Comparison of ENCODE assay signal across 1 cellular context in the genomic region with DNA sequence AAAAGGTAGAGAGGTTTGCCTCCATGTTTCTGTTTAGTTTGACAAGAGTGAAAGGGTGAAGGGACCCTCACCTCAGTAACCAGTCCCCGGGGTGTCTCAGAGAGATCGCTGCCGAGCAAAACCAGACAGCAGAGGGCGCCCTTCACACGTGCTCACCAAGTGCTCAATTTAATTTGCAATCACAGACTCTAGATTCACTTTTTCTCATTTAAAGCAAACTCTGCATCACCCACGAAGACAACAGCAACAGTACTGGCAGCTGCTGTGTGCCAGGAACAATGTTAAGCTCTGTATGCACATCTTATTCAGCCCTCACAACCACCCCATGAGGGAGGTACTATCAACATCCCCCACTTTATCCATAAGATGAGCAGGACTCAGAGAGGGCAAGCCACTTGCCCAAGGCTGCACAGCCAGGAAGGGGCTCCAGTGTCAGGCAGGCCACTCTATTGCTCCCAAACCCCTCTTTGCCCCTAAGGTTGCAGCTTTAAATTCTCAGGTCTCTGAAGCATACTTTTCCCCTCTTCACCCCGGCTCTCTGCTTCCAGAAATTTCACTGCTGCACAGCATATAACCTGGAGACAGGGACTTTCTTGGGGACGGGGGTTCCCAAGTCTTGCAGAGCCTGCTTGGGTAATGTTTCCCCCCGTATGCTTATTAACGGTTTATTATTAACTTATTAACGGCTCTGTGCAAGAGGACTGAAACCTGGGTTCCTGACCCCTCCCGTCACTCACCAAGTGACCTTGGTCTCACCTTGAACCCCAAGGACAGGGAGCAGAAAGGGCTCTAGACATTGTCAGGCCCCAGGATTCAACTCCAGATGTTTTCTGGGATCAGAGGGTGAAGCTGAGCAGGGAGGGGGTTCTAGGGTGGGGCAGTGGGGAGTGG.
TF ChIP-seq lines count a peak whose summit lies in the region.

No MANE protein-coding gene starts in this region.

TF ChIP-seq in HepG2, 621 proteins besides CTCF, POLR2A, EP300 and RAD21 (continued from another document and continues in another):
- TF ChIP-seq, protein P1, sequence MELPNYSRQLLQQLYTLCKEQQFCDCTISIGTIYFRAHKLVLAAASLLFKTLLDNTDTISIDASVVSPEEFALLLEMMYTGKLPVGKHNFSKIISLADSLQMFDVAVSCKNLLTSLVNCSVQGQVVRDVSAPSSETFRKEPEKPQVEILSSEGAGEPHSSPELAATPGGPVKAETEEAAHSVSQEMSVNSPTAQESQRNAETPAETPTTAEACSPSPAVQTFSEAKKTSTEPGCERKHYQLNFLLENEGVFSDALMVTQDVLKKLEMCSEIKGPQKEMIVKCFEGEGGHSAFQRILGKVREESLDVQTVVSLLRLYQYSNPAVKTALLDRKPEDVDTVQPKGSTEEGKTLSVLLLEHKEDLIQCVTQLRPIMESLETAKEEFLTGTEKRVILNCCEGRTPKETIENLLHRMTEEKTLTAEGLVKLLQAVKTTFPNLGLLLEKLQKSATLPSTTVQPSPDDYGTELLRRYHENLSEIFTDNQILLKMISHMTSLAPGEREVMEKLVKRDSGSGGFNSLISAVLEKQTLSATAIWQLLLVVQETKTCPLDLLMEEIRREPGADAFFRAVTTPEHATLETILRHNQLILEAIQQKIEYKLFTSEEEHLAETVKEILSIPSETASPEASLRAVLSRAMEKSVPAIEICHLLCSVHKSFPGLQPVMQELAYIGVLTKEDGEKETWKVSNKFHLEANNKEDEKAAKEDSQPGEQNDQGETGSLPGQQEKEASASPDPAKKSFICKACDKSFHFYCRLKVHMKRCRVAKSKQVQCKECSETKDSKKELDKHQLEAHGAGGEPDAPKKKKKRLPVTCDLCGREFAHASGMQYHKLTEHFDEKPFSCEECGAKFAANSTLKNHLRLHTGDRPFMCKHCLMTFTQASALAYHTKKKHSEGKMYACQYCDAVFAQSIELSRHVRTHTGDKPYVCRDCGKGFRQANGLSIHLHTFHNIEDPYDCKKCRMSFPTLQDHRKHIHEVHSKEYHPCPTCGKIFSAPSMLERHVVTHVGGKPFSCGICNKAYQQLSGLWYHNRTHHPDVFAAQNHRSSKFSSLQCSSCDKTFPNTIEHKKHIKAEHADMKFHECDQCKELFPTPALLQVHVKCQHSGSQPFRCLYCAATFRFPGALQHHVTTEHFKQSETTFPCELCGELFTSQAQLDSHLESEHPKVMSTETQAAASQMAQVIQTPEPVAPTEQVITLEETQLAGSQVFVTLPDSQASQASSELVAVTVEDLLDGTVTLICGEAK (IDR thresholded peaks at IDR 0.05): no peak
- TF ChIP-seq, protein P1 (CRISPR knock-in tag; IDR thresholded peaks at IDR 0.05): no peak
- no peak for TF ChIP-seq ZFP41 (CRISPR knock-in tag; IDR thresholded peaks at IDR 0.05; ENCODE audit: borderline replicate concordance)
- TF ChIP-seq ZNF761 (CRISPR knock-in tag; conservative IDR thresholded peaks at IDR 0.05): no peak
- no peak for TF ChIP-seq EED (CRISPR knock-in tag; IDR thresholded peaks at IDR 0.05)
- no peak for TF ChIP-seq ZFYVE20 (CRISPR knock-in tag; IDR thresholded peaks at IDR 0.05; ENCODE audit: borderline replicate concordance, low read depth)
- TF ChIP-seq TAF15 (IDR thresholded peaks at IDR 0.05; ENCODE audit: low read depth, low read length, poor library complexity, severe bottlenecking): no peak
- peak; percentile 99 for TF ChIP-seq ZMYM3 (CRISPR knock-in tag; IDR thresholded peaks at IDR 0.05)
- 0 out of 2 replicates have a peak, but pooled peaks have one; percentile 34 for TF ChIP-seq ERF (CRISPR knock-in tag; IDR thresholded peaks at IDR 0.05)
- TF ChIP-seq NCOA2 (CRISPR knock-in tag; IDR thresholded peaks at IDR 0.05): peak; percentile 30; the same call in 1 of the 2 replicates
- no peak for TF ChIP-seq ZNF101 (CRISPR knock-in tag; IDR thresholded peaks at IDR 0.05; ENCODE audit: borderline replicate concordance, low read depth)
- TF ChIP-seq, protein P2, sequence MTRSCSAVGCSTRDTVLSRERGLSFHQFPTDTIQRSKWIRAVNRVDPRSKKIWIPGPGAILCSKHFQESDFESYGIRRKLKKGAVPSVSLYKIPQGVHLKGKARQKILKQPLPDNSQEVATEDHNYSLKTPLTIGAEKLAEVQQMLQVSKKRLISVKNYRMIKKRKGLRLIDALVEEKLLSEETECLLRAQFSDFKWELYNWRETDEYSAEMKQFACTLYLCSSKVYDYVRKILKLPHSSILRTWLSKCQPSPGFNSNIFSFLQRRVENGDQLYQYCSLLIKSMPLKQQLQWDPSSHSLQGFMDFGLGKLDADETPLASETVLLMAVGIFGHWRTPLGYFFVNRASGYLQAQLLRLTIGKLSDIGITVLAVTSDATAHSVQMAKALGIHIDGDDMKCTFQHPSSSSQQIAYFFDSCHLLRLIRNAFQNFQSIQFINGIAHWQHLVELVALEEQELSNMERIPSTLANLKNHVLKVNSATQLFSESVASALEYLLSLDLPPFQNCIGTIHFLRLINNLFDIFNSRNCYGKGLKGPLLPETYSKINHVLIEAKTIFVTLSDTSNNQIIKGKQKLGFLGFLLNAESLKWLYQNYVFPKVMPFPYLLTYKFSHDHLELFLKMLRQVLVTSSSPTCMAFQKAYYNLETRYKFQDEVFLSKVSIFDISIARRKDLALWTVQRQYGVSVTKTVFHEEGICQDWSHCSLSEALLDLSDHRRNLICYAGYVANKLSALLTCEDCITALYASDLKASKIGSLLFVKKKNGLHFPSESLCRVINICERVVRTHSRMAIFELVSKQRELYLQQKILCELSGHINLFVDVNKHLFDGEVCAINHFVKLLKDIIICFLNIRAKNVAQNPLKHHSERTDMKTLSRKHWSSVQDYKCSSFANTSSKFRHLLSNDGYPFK (CRISPR knock-in tag; IDR thresholded peaks at IDR 0.05; ENCODE audit: borderline replicate concordance): no peak; the same call in 1 of the 2 replicates
- TF ChIP-seq, protein P3, sequence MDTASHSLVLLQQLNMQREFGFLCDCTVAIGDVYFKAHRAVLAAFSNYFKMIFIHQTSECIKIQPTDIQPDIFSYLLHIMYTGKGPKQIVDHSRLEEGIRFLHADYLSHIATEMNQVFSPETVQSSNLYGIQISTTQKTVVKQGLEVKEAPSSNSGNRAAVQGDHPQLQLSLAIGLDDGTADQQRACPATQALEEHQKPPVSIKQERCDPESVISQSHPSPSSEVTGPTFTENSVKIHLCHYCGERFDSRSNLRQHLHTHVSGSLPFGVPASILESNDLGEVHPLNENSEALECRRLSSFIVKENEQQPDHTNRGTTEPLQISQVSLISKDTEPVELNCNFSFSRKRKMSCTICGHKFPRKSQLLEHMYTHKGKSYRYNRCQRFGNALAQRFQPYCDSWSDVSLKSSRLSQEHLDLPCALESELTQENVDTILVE (CRISPR knock-in tag; IDR thresholded peaks at IDR 0.05): 0 out of 2 replicates have a peak, but pooled peaks have one; percentile 39
- TF ChIP-seq, protein P4, sequence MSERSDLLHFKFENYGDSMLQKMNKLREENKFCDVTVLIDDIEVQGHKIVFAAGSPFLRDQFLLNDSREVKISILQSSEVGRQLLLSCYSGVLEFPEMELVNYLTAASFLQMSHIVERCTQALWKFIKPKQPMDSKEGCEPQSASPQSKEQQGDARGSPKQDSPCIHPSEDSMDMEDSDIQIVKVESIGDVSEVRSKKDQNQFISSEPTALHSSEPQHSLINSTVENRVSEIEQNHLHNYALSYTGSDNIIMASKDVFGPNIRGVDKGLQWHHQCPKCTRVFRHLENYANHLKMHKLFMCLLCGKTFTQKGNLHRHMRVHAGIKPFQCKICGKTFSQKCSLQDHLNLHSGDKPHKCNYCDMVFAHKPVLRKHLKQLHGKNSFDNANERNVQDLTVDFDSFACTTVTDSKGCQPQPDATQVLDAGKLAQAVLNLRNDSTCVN (CRISPR knock-in tag; IDR thresholded peaks at IDR 0.05; ENCODE audit: borderline replicate concordance): peak; percentile 9; the same call in 1 of the 2 replicates
- peak; percentile 47; the same call in 1 of the 2 replicates for TF ChIP-seq ZNF772 (CRISPR knock-in tag; IDR thresholded peaks at IDR 0.05)
- peak; percentile 58; the same call in 1 of the 2 replicates for TF ChIP-seq GATAD2A (CRISPR knock-in tag; IDR thresholded peaks at IDR 0.05)
- TF ChIP-seq, protein P5, sequence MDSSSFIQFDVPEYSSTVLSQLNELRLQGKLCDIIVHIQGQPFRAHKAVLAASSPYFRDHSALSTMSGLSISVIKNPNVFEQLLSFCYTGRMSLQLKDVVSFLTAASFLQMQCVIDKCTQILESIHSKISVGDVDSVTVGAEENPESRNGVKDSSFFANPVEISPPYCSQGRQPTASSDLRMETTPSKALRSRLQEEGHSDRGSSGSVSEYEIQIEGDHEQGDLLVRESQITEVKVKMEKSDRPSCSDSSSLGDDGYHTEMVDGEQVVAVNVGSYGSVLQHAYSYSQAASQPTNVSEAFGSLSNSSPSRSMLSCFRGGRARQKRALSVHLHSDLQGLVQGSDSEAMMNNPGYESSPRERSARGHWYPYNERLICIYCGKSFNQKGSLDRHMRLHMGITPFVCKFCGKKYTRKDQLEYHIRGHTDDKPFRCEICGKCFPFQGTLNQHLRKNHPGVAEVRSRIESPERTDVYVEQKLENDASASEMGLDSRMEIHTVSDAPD (CRISPR knock-in tag; IDR thresholded peaks at IDR 0.05): no peak
- TF ChIP-seq, protein P6, sequence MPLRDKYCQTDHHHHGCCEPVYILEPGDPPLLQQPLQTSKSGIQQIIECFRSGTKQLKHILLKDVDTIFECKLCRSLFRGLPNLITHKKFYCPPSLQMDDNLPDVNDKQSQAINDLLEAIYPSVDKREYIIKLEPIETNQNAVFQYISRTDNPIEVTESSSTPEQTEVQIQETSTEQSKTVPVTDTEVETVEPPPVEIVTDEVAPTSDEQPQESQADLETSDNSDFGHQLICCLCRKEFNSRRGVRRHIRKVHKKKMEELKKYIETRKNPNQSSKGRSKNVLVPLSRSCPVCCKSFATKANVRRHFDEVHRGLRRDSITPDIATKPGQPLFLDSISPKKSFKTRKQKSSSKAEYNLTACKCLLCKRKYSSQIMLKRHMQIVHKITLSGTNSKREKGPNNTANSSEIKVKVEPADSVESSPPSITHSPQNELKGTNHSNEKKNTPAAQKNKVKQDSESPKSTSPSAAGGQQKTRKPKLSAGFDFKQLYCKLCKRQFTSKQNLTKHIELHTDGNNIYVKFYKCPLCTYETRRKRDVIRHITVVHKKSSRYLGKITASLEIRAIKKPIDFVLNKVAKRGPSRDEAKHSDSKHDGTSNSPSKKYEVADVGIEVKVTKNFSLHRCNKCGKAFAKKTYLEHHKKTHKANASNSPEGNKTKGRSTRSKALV (CRISPR knock-in tag; IDR thresholded peaks at IDR 0.05): peak; percentile 38; the same call in 1 of the 2 replicates
- peak; percentile 32 for TF ChIP-seq RXRB (CRISPR knock-in tag; IDR thresholded peaks at IDR 0.05; ENCODE audit: borderline replicate concordance)
- TF ChIP-seq KLF11 (CRISPR knock-in tag; IDR thresholded peaks at IDR 0.05): no peak
- no peak for TF ChIP-seq FOXP1 (IDR thresholded peaks at IDR 0.05)
- TF ChIP-seq FOXP1 (CRISPR knock-in tag; IDR thresholded peaks at IDR 0.05): 0 out of 2 replicates have a peak, but pooled peaks have one; percentile 3
- TF ChIP-seq, protein P7, sequence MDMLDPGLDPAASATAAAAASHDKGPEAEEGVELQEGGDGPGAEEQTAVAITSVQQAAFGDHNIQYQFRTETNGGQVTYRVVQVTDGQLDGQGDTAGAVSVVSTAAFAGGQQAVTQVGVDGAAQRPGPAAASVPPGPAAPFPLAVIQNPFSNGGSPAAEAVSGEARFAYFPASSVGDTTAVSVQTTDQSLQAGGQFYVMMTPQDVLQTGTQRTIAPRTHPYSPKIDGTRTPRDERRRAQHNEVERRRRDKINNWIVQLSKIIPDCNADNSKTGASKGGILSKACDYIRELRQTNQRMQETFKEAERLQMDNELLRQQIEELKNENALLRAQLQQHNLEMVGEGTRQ (IDR thresholded peaks at IDR 0.05; ENCODE audit: low read depth, low read length): no peak
- TF ChIP-seq, protein P7 (CRISPR knock-in tag; IDR thresholded peaks at IDR 0.05; ENCODE audit: borderline replicate concordance): no peak
- no peak for TF ChIP-seq PTBP1 (IDR thresholded peaks at IDR 0.05; ENCODE audit: low read depth, low read length, poor library complexity, severe bottlenecking)
- TF ChIP-seq, protein P8, sequence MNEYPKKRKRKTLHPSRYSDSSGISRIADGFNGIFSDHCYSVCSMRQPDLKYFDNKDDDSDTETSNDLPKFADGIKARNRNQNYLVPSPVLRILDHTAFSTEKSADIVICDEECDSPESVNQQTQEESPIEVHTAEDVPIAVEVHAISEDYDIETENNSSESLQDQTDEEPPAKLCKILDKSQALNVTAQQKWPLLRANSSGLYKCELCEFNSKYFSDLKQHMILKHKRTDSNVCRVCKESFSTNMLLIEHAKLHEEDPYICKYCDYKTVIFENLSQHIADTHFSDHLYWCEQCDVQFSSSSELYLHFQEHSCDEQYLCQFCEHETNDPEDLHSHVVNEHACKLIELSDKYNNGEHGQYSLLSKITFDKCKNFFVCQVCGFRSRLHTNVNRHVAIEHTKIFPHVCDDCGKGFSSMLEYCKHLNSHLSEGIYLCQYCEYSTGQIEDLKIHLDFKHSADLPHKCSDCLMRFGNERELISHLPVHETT (CRISPR knock-in tag; conservative IDR thresholded peaks at IDR 0.05): no peak
